ENCODE assay signal across 8 cellular contexts in genomic region chr17:12789976-12790805, GRCh38. TPM values are rescaled to one million over a fixed set of nuclear protein-coding genes. Genes with fewer than 3 reads are reported as not detected.
DNase-seq lines count a peak whose midpoint lies in the region; ATAC-seq and TF ChIP-seq lines count a peak whose summit lies in the region.

No MANE protein-coding gene starts in this region.

- no peaks in the 10 kb centered on the region for H3F3A ChIP-seq in PC-3 (ENCODE audit: low read length, unreplicated experiment)

- POLR2A ChIA-PET in PC-3 (lab: Charles Lee; ENCODE audit: unreplicated experiment), result no interaction called here

- H3K4me3 ChIP-seq in PC-3 (ENCODE audit: low read length), result peak overlapping the region; percentile 60
- H3K4me3 ChIP-seq in esophagus squamous epithelium, result peak overlapping the region; percentile 46 to 82 (median 66)

- no TSS peak for BruUV-seq in PC-3 (replicated peaks; lab: Mats Ljungman, UMichigan)

- H3K4me3 Mint-ChIP-seq in T-helper 2 cell treated with Interferon-gamma antibody and Interleukin-4, amounts not matched to agents 5 μg/mL and 100 μg/mL, for 36 hours, result peak overlapping the region; percentile 72
- peak overlapping the region; percentile 87 for H3K4me3 Mint-ChIP-seq in osteocyte (ENCODE audit: unreplicated experiment)

- no peaks in the 10 kb centered on the region for H3K9me2 ChIP-seq in PC-3 (replicated peaks; ENCODE audit: low read length)

- no peaks in the 10 kb centered on the region for H3K36me3 ChIP-seq in PC-3 (ENCODE audit: low read depth, low read length)
- H3K36me3 ChIP-seq in esophagus squamous epithelium, result no peaks in the 10 kb centered on the region

- TF ChIP-seq CTCF in PC-3 (conservative IDR thresholded peaks at IDR 0.05; ENCODE audit: low read depth, low read length) (no peak), esophagus squamous epithelium (IDR thresholded peaks at IDR 0.05) (no peak), osteocyte (IDR thresholded peaks at IDR 0.05) (no peak)

- peaks cover 31% of the 10 kb centered on the region for H3K27me3 ChIP-seq in PC-3 (ENCODE audit: low read length)
- H3K27me3 ChIP-seq in esophagus squamous epithelium, result peaks cover 0 to 41% (median 0%) of the 10 kb centered on the region in 4 donors

- H3K4me2 ChIP-seq in PC-3 (ENCODE audit: low read length), result peak overlapping the region; percentile 74

- H3K4me1 ChIP-seq in PC-3 (ENCODE audit: insufficient read depth, low read length) (no peaks in the 10 kb centered on the region), esophagus squamous epithelium (peaks cover 0 to 19% (median 7%) of the 10 kb centered on the region in 3 donors)

- H4K20me1 ChIP-seq in PC-3 (ENCODE audit: low read length), result no peaks in the 10 kb centered on the region

- 5 to 10% methylated on average over 27 to 31 of the region's 40 CpGs for WGBS in esophagus squamous epithelium, 2 donors

- CTCF ChIA-PET in PC-3 (lab: Charles Lee), result no interaction called here

- ATAC-seq in PC-3, result no peak; the same call in 1 of the 2 replicates
- ATAC-seq in HG03097 (IDR thresholded peaks at IDR 0.05; ENCODE audit: low FRiP score, unreplicated experiment), result no peak

- peaks cover 15% of the 10 kb centered on the region for H3K27me3 Mint-ChIP-seq in T-helper 2 cell treated with Interferon-gamma antibody and Interleukin-4, amounts not matched to agents 5 μg/mL and 100 μg/mL, for 36 hours (ENCODE audit: low read depth)
- peaks cover 16% of the 10 kb centered on the region for H3K27me3 Mint-ChIP-seq in osteocyte (ENCODE audit: unreplicated experiment)

- no peak overlapping the region for H3K9ac ChIP-seq in PC-3 (ENCODE audit: low read length)

- H3K27ac Mint-ChIP-seq in T-helper 2 cell treated with Interferon-gamma antibody and Interleukin-4, amounts not matched to agents 5 μg/mL and 100 μg/mL, for 36 hours, result no peak overlapping the region
- no peak overlapping the region for H3K27ac Mint-ChIP-seq in osteocyte (ENCODE audit: unreplicated experiment)

- no peak for TF ChIP-seq POLR2A in esophagus squamous epithelium (IDR thresholded peaks at IDR 0.05)

- intact Hi-C loops in PC-3 (cut with micrococcal nuclease) (no loop called here), esophagus squamous epithelium (cut with DNase I) (no loop called here)

- no peaks in the 10 kb centered on the region for H3K9me3 Mint-ChIP-seq in T-helper 2 cell treated with Interferon-gamma antibody and Interleukin-4, amounts not matched to agents 5 μg/mL and 100 μg/mL, for 36 hours
- no peaks in the 10 kb centered on the region for H3K9me3 Mint-ChIP-seq in osteocyte (ENCODE audit: unreplicated experiment)

- peak overlapping the region; percentile 56; the same call in 1 of the 2 replicates for H2AFZ ChIP-seq in PC-3 (ENCODE audit: low read length)

- H3K9me3 ChIP-seq in PC-3 (ENCODE audit: low read length) (no peaks in the 10 kb centered on the region), esophagus squamous epithelium (no peaks in the 10 kb centered on the region)

- H3K36me3 Mint-ChIP-seq in T-helper 2 cell treated with Interferon-gamma antibody and Interleukin-4, amounts not matched to agents 5 μg/mL and 100 μg/mL, for 36 hours (ENCODE audit: low read depth), result no peaks in the 10 kb centered on the region
- no peaks in the 10 kb centered on the region for H3K36me3 Mint-ChIP-seq in osteocyte (ENCODE audit: unreplicated experiment)

- no peaks in the 10 kb centered on the region for H3K79me2 ChIP-seq in PC-3 (ENCODE audit: low read length)

- no peak for DNase-seq in T-helper 2 cell treated with Interferon-gamma antibody and Interleukin-4, amounts not matched to agents 5 μg/mL and 100 μg/mL, for 36 hours (ENCODE audit: low spot score)
- no peak for DNase-seq in T-helper 2 cell
- DNase-seq in PC-3, result no peak
- no peak for DNase-seq in esophagus squamous epithelium (lab: John Stamatoyannopoulos, UW)
- DNase-seq in osteocyte (ENCODE audit: extremely low spot score, unreplicated experiment), result no peak
- DNase-seq in stimulated activated CD4-positive, alpha-beta T cell treated with anti-CD3 and anti-CD28 coated beads, Interleukin-15, amount 100 ng/mL, for 24 hours, result no peak
- no peak for DNase-seq in activated CD4-positive, CD25-positive, alpha-beta regulatory T cell (lab: John Stamatoyannopoulos, UW)

- no peaks in the 10 kb centered on the region for H3K4me1 Mint-ChIP-seq in T-helper 2 cell treated with Interferon-gamma antibody and Interleukin-4, amounts not matched to agents 5 μg/mL and 100 μg/mL, for 36 hours (ENCODE audit: low read depth)
- peaks cover 13% of the 10 kb centered on the region for H3K4me1 Mint-ChIP-seq in osteocyte (ENCODE audit: unreplicated experiment)

- H3K27ac ChIP-seq in PC-3 (ENCODE audit: low read length) (no peak overlapping the region), esophagus squamous epithelium (peak overlapping the region in 2 of 4 donors; percentile 4 to 60)

RNA-seq across cellular contexts. Expression of gene ARHGAP44, which starts 0.9 kb away (rescaled TPM):
- total RNA-seq in PC-3 (2014; rRNA removed), result 0.40 and 1.1 TPM in 2 replicates
- 1 to 10 TPM in 1 of 4 donors, under 1 TPM in 3; 0.61 to 1.9 (median 0.89) TPM for total RNA-seq in esophagus squamous epithelium
- total RNA-seq in osteocyte, result 4.9 and 7.2 TPM in 2 replicates
